Comparison of ENCODE assay signal across 1 cellular context in the genomic region with DNA sequence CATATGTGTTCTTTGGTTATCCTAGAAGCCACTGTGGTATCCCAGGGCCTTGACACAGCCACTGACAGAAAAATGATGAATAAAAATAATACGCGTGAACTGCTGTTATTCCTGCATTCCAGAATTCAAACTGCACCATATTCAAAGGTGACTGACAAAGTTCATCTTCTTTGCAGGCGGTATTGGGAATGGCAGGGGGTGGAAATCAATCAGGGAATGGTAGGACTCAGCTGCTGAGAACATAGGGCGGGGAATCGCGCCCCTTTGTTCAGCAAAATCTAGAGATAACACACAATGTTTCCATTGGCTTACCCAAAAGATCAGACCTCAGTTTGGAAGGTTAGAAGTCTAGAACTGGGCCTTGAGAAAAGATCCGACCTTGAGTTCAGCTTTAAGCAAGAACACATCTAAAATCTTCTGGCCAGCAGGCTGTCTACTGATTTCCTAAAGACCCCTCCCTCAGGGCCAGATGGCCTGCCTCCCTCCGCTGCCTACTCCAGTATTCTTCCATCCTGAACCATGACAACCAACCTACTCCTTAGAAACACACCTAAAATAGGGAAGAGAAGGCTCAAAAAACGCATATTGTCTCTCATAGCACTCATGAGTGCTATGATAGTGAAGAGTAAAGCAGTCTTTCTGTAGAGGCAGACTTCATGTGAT.
TF ChIP-seq lines count a peak whose summit lies in the region.

No MANE protein-coding gene starts in this region.

TF ChIP-seq in WTC11, 78 proteins besides CTCF, POLR2A, EP300 and RAD21 (continued from another document):
- TF ChIP-seq, protein P1, sequence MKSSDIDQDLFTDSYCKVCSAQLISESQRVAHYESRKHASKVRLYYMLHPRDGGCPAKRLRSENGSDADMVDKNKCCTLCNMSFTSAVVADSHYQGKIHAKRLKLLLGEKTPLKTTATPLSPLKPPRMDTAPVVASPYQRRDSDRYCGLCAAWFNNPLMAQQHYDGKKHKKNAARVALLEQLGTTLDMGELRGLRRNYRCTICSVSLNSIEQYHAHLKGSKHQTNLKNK (CRISPR knock-in tag; IDR thresholded peaks at IDR 0.05) = no peak
- TF ChIP-seq, protein P2, sequence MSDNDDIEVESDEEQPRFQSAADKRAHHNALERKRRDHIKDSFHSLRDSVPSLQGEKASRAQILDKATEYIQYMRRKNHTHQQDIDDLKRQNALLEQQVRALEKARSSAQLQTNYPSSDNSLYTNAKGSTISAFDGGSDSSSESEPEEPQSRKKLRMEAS (CRISPR knock-in tag; IDR thresholded peaks at IDR 0.05) = no peak
- TF ChIP-seq MYBL2 (CRISPR knock-in tag; IDR thresholded peaks at IDR 0.05) = no peak
- no peak for TF ChIP-seq NR3C1 (CRISPR knock-in tag; conservative IDR thresholded peaks at IDR 0.05; ENCODE audit: low read depth)
- TF ChIP-seq, protein P3, sequence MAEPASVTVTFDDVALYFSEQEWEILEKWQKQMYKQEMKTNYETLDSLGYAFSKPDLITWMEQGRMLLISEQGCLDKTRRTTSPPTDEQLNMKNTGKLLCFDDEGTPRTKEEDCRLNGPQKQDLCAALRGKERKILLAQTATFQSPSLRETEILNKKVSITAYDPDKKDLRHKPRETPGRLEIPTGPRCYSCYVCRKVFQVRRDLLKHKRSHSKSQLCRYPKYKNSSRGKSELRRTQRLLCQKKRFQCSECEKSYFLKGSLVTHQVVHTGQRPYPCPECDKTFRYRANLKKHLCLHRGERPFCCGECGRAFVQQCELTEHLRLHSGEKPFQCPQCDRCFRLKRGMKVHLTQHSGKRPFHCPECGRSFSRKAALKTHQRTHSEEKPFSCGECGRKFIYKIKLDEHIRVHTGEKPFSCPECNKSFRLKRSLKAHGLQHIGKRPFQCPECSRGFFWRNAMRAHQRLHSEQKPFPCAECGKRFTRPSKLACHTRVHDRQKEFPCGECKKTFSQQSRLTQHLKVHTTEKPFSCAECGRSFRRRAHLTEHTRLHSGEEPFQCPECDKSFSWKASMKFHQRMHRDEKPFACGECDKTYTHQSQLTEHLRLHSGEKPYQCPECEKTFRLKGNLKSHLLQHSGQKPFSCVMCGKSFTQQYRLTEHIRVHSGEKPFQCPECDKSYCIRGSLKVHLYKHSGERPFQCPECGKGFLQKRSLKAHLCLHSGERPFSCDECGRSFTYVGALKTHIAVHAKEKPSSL (CRISPR knock-in tag; conservative IDR thresholded peaks at IDR 0.05) = no peak
- no peak for TF ChIP-seq NFYB (CRISPR knock-in tag; conservative IDR thresholded peaks at IDR 0.05; ENCODE audit: low read depth)
